ENCODE assay signal across 28 cellular contexts in genomic region chr7:39248693-39249090, GRCh38.
A peak's percentile ranks its signal among the peaks of the same experiment; 100 is the strongest.
DNase-seq lines count a peak whose midpoint lies in the region; ATAC-seq and TF ChIP-seq lines count a peak whose summit lies in the region.
"Had no signal": no experiment of that assay in that cellular context is flagged by ENCODE, and none has a peak within 500 bp of the region (broad histone marks: within the 10 kb centered on the region; RNA-seq: fewer than 3 reads in every experiment).

No MANE protein-coding gene starts in this region.

- H3K36me3 ChIP-seq in endodermal cell (ENCODE audit: control insufficient read depth, insufficient read depth, low read length): no peaks in the 10 kb centered on the region
- H3K36me3 ChIP-seq: neutrophil, right lobe of liver, thoracic aorta had no signal

- no peak overlapping the region for H3K9ac ChIP-seq in endodermal cell (ENCODE audit: extremely low read depth, low read length, poor library complexity, severe bottlenecking)

- peaks cover 18% of the 10 kb centered on the region for H3K4me1 ChIP-seq in endodermal cell (ENCODE audit: control insufficient read depth, insufficient read depth, low read length)
- H3K4me1 ChIP-seq: right lobe of liver had no signal

- H3K27me3 ChIP-seq in endodermal cell (ENCODE audit: control insufficient read depth, insufficient read depth, low read length, poor library complexity, severe bottlenecking): peaks cover 28% of the 10 kb centered on the region
- H3K27me3 ChIP-seq: neutrophil, right lobe of liver had no signal

- peaks cover 54% of the 10 kb centered on the region for H3K4me1 Mint-ChIP-seq in endodermal cell
- H3K4me1 Mint-ChIP-seq: activated CD4-positive, alpha-beta T cell treated with anti-CD3 and anti-CD28 coated beads for 36 hours; activated T-helper 17 cell treated with anti-CD3 and anti-CD28 coated beads, Interleukin-2, amount 50 U/mL, for 72 hours; CD8-positive, alpha-beta memory T cell; immature natural killer cell had no signal

- H3K27me3 Mint-ChIP-seq in endodermal cell (ENCODE audit: insufficient read depth): peaks cover 31% of the 10 kb centered on the region
- H3K27me3 Mint-ChIP-seq: activated naive CD8-positive, alpha-beta T cell; activated T-helper 17 cell treated with anti-CD3 and anti-CD28 coated beads, Interleukin-2, amount 50 U/mL, for 72 hours had no signal

- 47% methylated on average over 3 of the region's 3 CpGs; no CpG with 5 or more reads in 1 of the 2 experiments for WGBS in endodermal cell (ENCODE audit: insufficient coverage in 1 of 2, insufficient read length in 1 of 2), 2 experiments

- peaks cover 1% of the 10 kb centered on the region for H3K36me3 Mint-ChIP-seq in endodermal cell (ENCODE audit: low read depth)
- H3K36me3 Mint-ChIP-seq: activated naive CD8-positive, alpha-beta T cell; CD8-positive, alpha-beta memory T cell; IgD-negative memory B cell; immature natural killer cell had no signal

- H3K4me3 Mint-ChIP-seq in endodermal cell: peak overlapping the region; percentile 9
- H3K4me3 Mint-ChIP-seq: activated CD4-positive, alpha-beta T cell treated with anti-CD3 and anti-CD28 coated beads for 36 hours; activated CD8-positive, alpha-beta T cell treated with anti-CD3 and anti-CD28 coated beads for 36 hours; activated naive CD8-positive, alpha-beta T cell; activated T-helper 17 cell treated with anti-CD3 and anti-CD28 coated beads, Interleukin-2, amount 50 U/mL, for 72 hours; CD8-positive, alpha-beta memory T cell; IgD-negative memory B cell; immature natural killer cell; stimulated activated naive CD8-positive, alpha-beta T cell treated with anti-CD3 and anti-CD28 coated beads, Interleukin-15, Interleukin-2, amounts not matched to agents 100 ng/mL and 50 ng/mL, for 24 hours had no signal

- no peak overlapping the region for H3K27ac ChIP-seq in endodermal cell (ENCODE audit: low read depth, low read length)
- H3K27ac ChIP-seq: neutrophil, right lobe of liver, thoracic aorta had no signal

- H3K9me3 Mint-ChIP-seq in endodermal cell: no peaks in the 10 kb centered on the region
- H3K9me3 Mint-ChIP-seq: activated CD8-positive, alpha-beta T cell treated with anti-CD3 and anti-CD28 coated beads for 36 hours; activated T-helper 17 cell treated with anti-CD3 and anti-CD28 coated beads, Interleukin-2, amount 50 U/mL, for 72 hours; CD8-positive, alpha-beta memory T cell; stimulated activated naive CD8-positive, alpha-beta T cell treated with anti-CD3 and anti-CD28 coated beads, Interleukin-15, Interleukin-2, amounts not matched to agents 100 ng/mL and 50 ng/mL, for 24 hours had no signal

- no peak for ATAC-seq in HG03175 (IDR thresholded peaks at IDR 0.05; ENCODE audit: unreplicated experiment)
- ATAC-seq: activated CD4-positive, alpha-beta T cell treated with anti-CD3 and anti-CD28 coated beads for 36 hours; activated CD8-positive, alpha-beta T cell treated with anti-CD3 and anti-CD28 coated beads for 36 hours; activated T-helper 17 cell treated with anti-CD3 and anti-CD28 coated beads, Interleukin-2, amount 50 U/mL, for 72 hours; HCT116; Panc1; right lobe of liver had no signal

- peak overlapping the region; percentile 20 for H3K27ac Mint-ChIP-seq in endodermal cell
- H3K27ac Mint-ChIP-seq: activated CD4-positive, alpha-beta T cell treated with anti-CD3 and anti-CD28 coated beads for 36 hours; activated CD8-positive, alpha-beta T cell treated with anti-CD3 and anti-CD28 coated beads for 36 hours; activated naive CD8-positive, alpha-beta T cell; activated T-helper 17 cell treated with anti-CD3 and anti-CD28 coated beads, Interleukin-2, amount 50 U/mL, for 72 hours; CD8-positive, alpha-beta memory T cell; immature natural killer cell; stimulated activated naive CD8-positive, alpha-beta T cell treated with anti-CD3 and anti-CD28 coated beads, Interleukin-15, Interleukin-2, amounts not matched to agents 100 ng/mL and 50 ng/mL, for 24 hours had no signal

- H3K4me3 ChIP-seq in endodermal cell (ENCODE audit: low read length): no peak overlapping the region
- H3K4me3 ChIP-seq: right lobe of liver, thoracic aorta had no signal

- no peak for TF ChIP-seq CTCF in endodermal cell (conservative IDR thresholded peaks at IDR 0.05)

- DNase-seq in COR-L47 (lab: John Stamatoyannopoulos, UW) (peak; percentile 16), NCI-H69 (lab: John Stamatoyannopoulos, UW) (peak; percentile 88), endodermal cell (peak; percentile 65), renal cortical epithelial cell (ENCODE audit: low read depth) (peak; percentile 22), mucosa of gallbladder (ENCODE audit: low spot score) (no peak), NCI-H2029 treated with DMSO at 0.1 percent for 48 hours (lab: John Stamatoyannopoulos, UW) (no peak)
- DNase-seq: ACHN; activated CD4-positive, alpha-beta T cell treated with anti-CD3 and anti-CD28 coated beads for 36 hours; activated CD8-positive, alpha-beta T cell treated with anti-CD3 and anti-CD28 coated beads for 36 hours; anterior cingulate cortex; CD8-positive, alpha-beta memory T cell; DMS153; GDM1; immature natural killer cell; NCI-H187; right lobe of liver; SHP77; stimulated activated CD8-positive, alpha-beta memory T cell treated with anti-CD3 and anti-CD28 coated beads, Interleukin-4, amount 100 ng/mL, for 48 hours; SW 1271 had no signal

- no peaks in the 10 kb centered on the region for H3K9me3 ChIP-seq in endodermal cell (ENCODE audit: control insufficient read depth, low read length)
- H3K9me3 ChIP-seq: neutrophil, right lobe of liver, thoracic aorta had no signal

Comparison
In these comparisons a context has a peak if more than half of its experiments do, and no peak if none do; other contexts are left out.
1. DNase-seq: peak in COR-L47 (single experiment), NCI-H69 (single experiment), endodermal cell (single experiment) and renal cortical epithelial cell (single experiment); none in mucosa of gallbladder (single experiment) and NCI-H2029 treated with DMSO at 0.1 percent for 48 hours (single experiment).